ENCODE assay signal across 1 cellular context in the genomic region with DNA sequence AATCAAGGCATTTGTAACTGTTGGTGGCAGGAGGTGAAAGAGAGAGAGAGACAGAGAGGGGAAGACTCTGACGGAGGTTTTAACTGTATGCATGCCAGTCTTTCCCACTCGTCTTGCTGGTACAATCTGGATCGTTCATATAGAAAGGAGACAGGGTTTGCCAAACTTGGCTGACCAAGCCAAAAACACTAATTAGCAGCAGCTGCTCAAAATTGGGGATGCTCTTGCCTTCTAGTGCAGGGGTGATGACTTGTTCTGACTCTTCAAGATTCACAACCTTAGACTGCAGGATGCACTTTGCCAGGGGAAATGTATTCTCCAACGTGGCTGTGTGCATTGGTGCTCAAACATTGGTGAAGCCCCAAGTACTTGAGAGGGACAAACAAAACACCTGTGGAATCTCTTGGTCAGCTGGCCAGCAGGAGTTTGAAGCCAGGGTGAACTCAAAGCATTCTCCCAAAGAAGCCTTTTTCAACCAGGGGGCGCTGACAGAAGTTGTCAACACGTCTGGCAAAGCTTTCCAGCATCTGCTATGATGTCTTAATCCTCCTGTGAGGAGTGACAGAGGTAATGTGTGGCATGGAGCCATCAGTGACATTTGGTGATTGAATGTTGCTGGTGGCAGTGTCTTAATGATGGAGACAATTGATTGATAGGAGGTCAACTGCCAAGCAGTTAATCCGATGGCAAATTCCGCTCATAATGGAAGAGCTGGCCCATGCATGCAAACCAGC.
TF ChIP-seq lines count a peak whose summit lies in the region.

No MANE protein-coding gene starts in this region.

TF ChIP-seq in K562, 482 proteins besides CTCF, POLR2A, EP300 and RAD21 (continued from another document):
- TF ChIP-seq, protein P1, sequence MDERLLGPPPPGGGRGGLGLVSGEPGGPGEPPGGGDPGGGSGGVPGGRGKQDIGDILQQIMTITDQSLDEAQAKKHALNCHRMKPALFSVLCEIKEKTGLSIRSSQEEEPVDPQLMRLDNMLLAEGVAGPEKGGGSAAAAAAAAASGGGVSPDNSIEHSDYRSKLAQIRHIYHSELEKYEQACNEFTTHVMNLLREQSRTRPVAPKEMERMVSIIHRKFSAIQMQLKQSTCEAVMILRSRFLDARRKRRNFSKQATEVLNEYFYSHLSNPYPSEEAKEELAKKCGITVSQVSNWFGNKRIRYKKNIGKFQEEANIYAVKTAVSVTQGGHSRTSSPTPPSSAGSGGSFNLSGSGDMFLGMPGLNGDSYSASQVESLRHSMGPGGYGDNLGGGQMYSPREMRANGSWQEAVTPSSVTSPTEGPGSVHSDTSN (CRISPR knock-in tag; IDR thresholded peaks at IDR 0.05; ENCODE audit: low read depth) = no peak
- TF ChIP-seq, protein P1 (tag; conservative IDR thresholded peaks at IDR 0.05; ENCODE audit: low read depth) = peak; percentile 64
